ENCODE assay signal across 8 cellular contexts in the genomic region with DNA sequence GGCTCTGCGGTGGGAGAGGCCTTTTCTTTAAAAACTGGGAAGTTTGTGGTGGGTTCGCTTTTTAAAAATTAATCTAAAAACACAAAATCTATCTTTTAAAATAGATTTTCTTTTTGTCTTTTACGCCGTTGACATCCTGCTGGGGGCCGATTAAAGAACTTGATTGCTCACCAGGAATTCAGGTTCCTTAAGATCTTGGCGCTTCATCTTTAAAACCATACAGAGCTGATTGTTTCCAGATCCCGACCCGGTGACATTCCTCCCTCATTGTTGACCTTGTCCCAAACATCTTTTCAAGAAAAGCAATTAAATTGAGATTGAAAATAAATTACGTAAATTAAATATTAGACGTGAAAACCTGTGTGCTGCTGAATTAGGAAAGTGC. TPM values are rescaled to one million over a fixed set of nuclear protein-coding genes. Genes with fewer than 3 reads are reported as not detected.
A peak's percentile ranks its signal among the peaks of the same experiment; 100 is the strongest.
DNase-seq lines count a peak whose midpoint lies in the region; ATAC-seq and TF ChIP-seq lines count a peak whose summit lies in the region.

No MANE protein-coding gene starts in this region.

- H3K27me3 ChIP-seq in BE2C = peaks cover 39% of the 10 kb centered on the region
- H3K27me3 ChIP-seq in MG63 = peaks cover 20% of the 10 kb centered on the region
- peaks cover 28% of the 10 kb centered on the region for H3K27me3 ChIP-seq in effector memory CD4-positive, alpha-beta T cell (replicated peaks; ENCODE audit: control insufficient read depth, insufficient read depth, low read length, poor library complexity, severe bottlenecking)

- peaks cover 5% of the 10 kb centered on the region for H3K36me3 Mint-ChIP-seq in nephron (ENCODE audit: low read depth)

- TF ChIP-seq CTCF in BE2C (IDR thresholded peaks at IDR 0.05; ENCODE audit: low read depth, low read length) = no peak
- TF ChIP-seq CTCF in nephron (IDR thresholded peaks at IDR 0.05; ENCODE audit: unreplicated experiment in 3 of 3) = no peak

- no peak for ATAC-seq in HG03196 (IDR thresholded peaks at IDR 0.05; ENCODE audit: unreplicated experiment)

- H3K27ac Mint-ChIP-seq in nephron = peak overlapping the region; percentile 74 to 98 (median 96)

- peaks cover 32% of the 10 kb centered on the region for H3K4me1 Mint-ChIP-seq in nephron

- H3K36me3 ChIP-seq in BE2C = no peaks in the 10 kb centered on the region
- no peaks in the 10 kb centered on the region for H3K36me3 ChIP-seq in MG63
- H3K36me3 ChIP-seq in effector memory CD4-positive, alpha-beta T cell (ENCODE audit: control insufficient read depth, insufficient read depth, low read length) = no peaks in the 10 kb centered on the region

- no peak for DNase-seq in BE2C
- DNase-seq in MG63 = no peak
- DNase-seq in effector memory CD4-positive, alpha-beta T cell = no peak
- no peak for DNase-seq in activated CD4-positive, CD25-positive, alpha-beta regulatory T cell treated with anti-CD3 and anti-CD28 coated beads, Interleukin-2, amount 50 U/mL, for 72 hours
- DNase-seq in DMS153 treated with DMSO at 0.1 percent for 48 hours (lab: John Stamatoyannopoulos, UW; ENCODE audit: unreplicated experiment) = no peak
- no peak for DNase-seq in germinal center (ENCODE audit: low spot score)

- H3K4me3 ChIP-seq in BE2C (ENCODE audit: low read depth, low read length) (peak overlapping the region; percentile 79), MG63 (peak overlapping the region; percentile 87)
- peak overlapping the region; percentile 37 for H3K4me3 ChIP-seq in effector memory CD4-positive, alpha-beta T cell (ENCODE audit: insufficient read depth, low read depth, low read length, poor library complexity, severe bottlenecking)

- no peaks in the 10 kb centered on the region for H3K9me3 Mint-ChIP-seq in nephron

- H3K4me3 Mint-ChIP-seq in nephron = peak overlapping the region; percentile 96 to 98 (median 98)

- no peaks in the 10 kb centered on the region for H3K4me1 ChIP-seq in BE2C
- no peaks in the 10 kb centered on the region for H3K4me1 ChIP-seq in effector memory CD4-positive, alpha-beta T cell (ENCODE audit: control insufficient read depth, insufficient read depth, low read length, poor library complexity, severe bottlenecking)

- H3K27me3 Mint-ChIP-seq in nephron (ENCODE audit: low read depth) = no peaks in the 10 kb centered on the region

- H3K27ac ChIP-seq in effector memory CD4-positive, alpha-beta T cell (ENCODE audit: insufficient read depth, low read length, poor library complexity, severe bottlenecking) = no peak overlapping the region

- H3K9me3 ChIP-seq in BE2C (no peaks in the 10 kb centered on the region), MG63 (no peaks in the 10 kb centered on the region)
- H3K9me3 ChIP-seq in effector memory CD4-positive, alpha-beta T cell (ENCODE audit: control insufficient read depth, low read length) = no peaks in the 10 kb centered on the region

RNA-seq across cellular contexts. Expression of gene ZNF697, which starts 0.5 kb away (rescaled TPM):
- polyA plus RNA-seq in BE2C (2012; ENCODE audit: insufficient read depth, insufficient read length, low read depth) = 6.4 TPM
- 0.22 and 0.23 TPM in 2 replicates for total RNA-seq in MG63 (2014; rRNA removed; shearing (Covaris generic); ENCODE audit: low replicate concordance)

Comparison
In these comparisons a context has a peak if more than half of its experiments do, and no peak if none do; other contexts are left out.
1. H3K4me3 ChIP-seq: peak in every context shown above with its lines; median percentile 87 in MG63; 79 in BE2C; 37 in effector memory CD4-positive, alpha-beta T cell.